1 cellular context compared by ENCODE assay signal in genomic region chr19:20167020-20167644, GRCh38.
A peak's percentile ranks its signal among the peaks of the same experiment; 100 is the strongest.
TF ChIP-seq lines count a peak whose summit lies in the region.

Gene ZNF486 (plus strand): TSS chr19:20167214. CDS start chr19:20167331, 117 bp downstream.

TF ChIP-seq in HepG2, 621 proteins besides CTCF, POLR2A, EP300 and RAD21 (continued from another document):
- no peak for TF ChIP-seq BRF2 (CRISPR knock-in tag; IDR thresholded peaks at IDR 0.05)
- peak; percentile 39; the same call in 1 of the 2 replicates for TF ChIP-seq POGZ (CRISPR knock-in tag; IDR thresholded peaks at IDR 0.05)
- no peak for TF ChIP-seq SP1 (IDR thresholded peaks at IDR 0.05)
- TF ChIP-seq SP1 (CRISPR knock-in tag; IDR thresholded peaks at IDR 0.05) = peak; percentile 52; the same call in 1 of the 2 replicates
- TF ChIP-seq NR2C2 (CRISPR knock-in tag; IDR thresholded peaks at IDR 0.05; ENCODE audit: borderline replicate concordance) = no peak
- 0 out of 2 replicates have a peak, but pooled peaks have one; percentile 12 for TF ChIP-seq KDM2A (CRISPR knock-in tag; IDR thresholded peaks at IDR 0.05; ENCODE audit: borderline replicate concordance, low read depth)
- TF ChIP-seq CEBPG (CRISPR knock-in tag; IDR thresholded peaks at IDR 0.05) = peak; percentile 40; the same call in 1 of the 2 replicates
- TF ChIP-seq ARID4A (CRISPR knock-in tag; IDR thresholded peaks at IDR 0.05; ENCODE audit: borderline replicate concordance) = peak; percentile 24; the same call in 1 of the 2 replicates
- no peak for TF ChIP-seq ZNF777 (CRISPR knock-in tag; IDR thresholded peaks at IDR 0.05)
- peak; percentile 73 for TF ChIP-seq ZFX (CRISPR knock-in tag; IDR thresholded peaks at IDR 0.05; ENCODE audit: low read depth)
- TF ChIP-seq ZFP36L2 (CRISPR knock-in tag; IDR thresholded peaks at IDR 0.05) = no peak
- TF ChIP-seq, protein P1, sequence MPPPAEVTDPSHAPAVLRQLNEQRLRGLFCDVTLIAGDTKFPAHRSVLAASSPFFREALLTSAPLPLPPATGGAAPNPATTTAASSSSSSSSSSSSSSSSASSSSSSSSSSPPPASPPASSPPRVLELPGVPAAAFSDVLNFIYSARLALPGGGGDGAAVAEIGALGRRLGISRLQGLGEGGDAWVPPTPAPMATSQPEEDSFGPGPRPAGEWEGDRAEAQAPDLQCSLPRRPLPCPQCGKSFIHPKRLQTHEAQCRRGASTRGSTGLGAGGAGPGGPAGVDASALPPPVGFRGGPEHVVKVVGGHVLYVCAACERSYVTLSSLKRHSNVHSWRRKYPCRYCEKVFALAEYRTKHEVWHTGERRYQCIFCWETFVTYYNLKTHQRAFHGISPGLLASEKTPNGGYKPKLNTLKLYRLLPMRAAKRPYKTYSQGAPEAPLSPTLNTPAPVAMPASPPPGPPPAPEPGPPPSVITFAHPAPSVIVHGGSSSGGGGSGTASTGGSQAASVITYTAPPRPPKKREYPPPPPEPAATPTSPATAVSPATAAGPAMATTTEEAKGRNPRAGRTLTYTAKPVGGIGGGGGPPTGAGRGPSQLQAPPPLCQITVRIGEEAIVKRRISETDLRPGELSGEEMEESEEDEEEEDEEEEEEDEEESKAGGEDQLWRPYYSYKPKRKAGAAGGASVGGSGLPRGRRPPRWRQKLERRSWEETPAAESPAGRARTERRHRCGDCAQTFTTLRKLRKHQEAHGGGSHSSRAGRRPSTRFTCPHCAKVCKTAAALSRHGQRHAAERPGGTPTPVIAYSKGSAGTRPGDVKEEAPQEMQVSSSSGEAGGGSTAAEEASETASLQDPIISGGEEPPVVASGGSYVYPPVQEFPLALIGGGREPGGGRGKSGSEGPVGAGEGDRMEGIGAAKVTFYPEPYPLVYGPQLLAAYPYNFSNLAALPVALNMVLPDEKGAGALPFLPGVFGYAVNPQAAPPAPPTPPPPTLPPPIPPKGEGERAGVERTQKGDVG (CRISPR knock-in tag; IDR thresholded peaks at IDR 0.05; ENCODE audit: borderline replicate concordance) = no peak
- TF ChIP-seq ZGPAT (CRISPR knock-in tag; IDR thresholded peaks at IDR 0.05) = no peak
- TF ChIP-seq PBX2 (CRISPR knock-in tag; IDR thresholded peaks at IDR 0.05) = peak; percentile 81
- TF ChIP-seq PHF8 (CRISPR knock-in tag; IDR thresholded peaks at IDR 0.05) = peak; percentile 52
